7 cellular contexts compared by ENCODE assay signal in genomic region chr12:2891240-2892053, GRCh38. TPM values are rescaled to one million over a fixed set of nuclear protein-coding genes. Genes with fewer than 3 reads are reported as not detected.
DNase-seq lines count a peak whose midpoint lies in the region; ATAC-seq and TF ChIP-seq lines count a peak whose summit lies in the region.

No MANE protein-coding gene starts in this region.

- H3K27ac ChIP-seq in ovary = peak overlapping the region; percentile 30 to 98

- TF ChIP-seq CTCF in GM12875 (IDR thresholded peaks at IDR 0.05; ENCODE audit: borderline replicate concordance, insufficient read depth, low read depth, low read length) (no peak), ovary (IDR thresholded peaks at IDR 0.05) (no peak)

- H3K9me3 ChIP-seq in adipocyte (ENCODE audit: control insufficient read depth, low read length) (no peaks in the 10 kb centered on the region), ovary (no peaks in the 10 kb centered on the region)

- H3K27me3 ChIP-seq in adipocyte (replicated peaks; ENCODE audit: control insufficient read depth, insufficient read depth, low read length) (no peaks in the 10 kb centered on the region), ovary (no peaks in the 10 kb centered on the region)

- intact Hi-C loops in cardiac septum (cut with DNase I) = loop anchor here (5.0 kb wide), 1 partner anchor 66 kb away; the partner anchor contains the start of gene TEAD4
- intact Hi-C loops in ovary (cut with DNase I) = no loop called here

- TF ChIP-seq EP300 in ovary (IDR thresholded peaks at IDR 0.05) = no peak

- peak; percentile 22 for ATAC-seq in HG02759 (IDR thresholded peaks at IDR 0.05; ENCODE audit: unreplicated experiment)

- H3K9ac ChIP-seq in adipocyte (ENCODE audit: low read length) = peak overlapping the region; percentile 92

- H3K36me3 ChIP-seq in adipocyte (ENCODE audit: control insufficient read depth, insufficient read depth, low read length, severe bottlenecking) (no peaks in the 10 kb centered on the region), ovary (no peaks in the 10 kb centered on the region)

- DNase-seq in NCI-H69 (lab: John Stamatoyannopoulos, UW) (peak; percentile 66), adipocyte (ENCODE audit: low read depth) (peak; percentile 76), cardiac septum (ENCODE audit: low spot score) (peak; percentile 82), ovary (peak in 4 of 5 donors; percentile 38 to 73 (median 60)), NOMO-1 treated with dmso at 0.1 percent for 144 hours (lab: John Stamatoyannopoulos, UW; ENCODE audit: unreplicated experiment) (no peak)

- no peak for TF ChIP-seq POLR2A in ovary (IDR thresholded peaks at IDR 0.05)

- WGBS in ovary, 3 donors = 14 to 16% (median 15%) methylated on average over 42 of the region's 42 CpGs

- H3K4me1 ChIP-seq in adipocyte (ENCODE audit: control insufficient read depth, insufficient read depth, low read length) (peaks cover 50% of the 10 kb centered on the region), ovary (ENCODE audit: insufficient read depth) (peaks cover 13% of the 10 kb centered on the region)

- H3K4me3 ChIP-seq in GM12875 (ENCODE audit: low read depth, low read length) (peak overlapping the region; percentile 93), adipocyte (ENCODE audit: low read length) (peak overlapping the region; percentile 91), ovary (peak overlapping the region; percentile 97)

RNA-seq across cellular contexts. Expression of gene TULP3, which starts 0.8 kb away (rescaled TPM):
- total RNA-seq in cardiac septum = 6.2 TPM
- total RNA-seq in ovary = 10 to 100 TPM; 27.3 to 45.6 (median 42.1) TPM
- 10 to 100 TPM; 32.4 to 58.6 TPM for polyA plus RNA-seq in ovary

RNA-seq across cellular contexts. Expression of gene RHNO1, which starts 14.4 kb away (rescaled TPM):
- total RNA-seq in cardiac septum (8.3 TPM), ovary (10 to 100 TPM; 10.1 to 21.9 (median 18.7) TPM)
- polyA plus RNA-seq in ovary = 10 to 100 TPM; 17.3 to 26.1 TPM

RNA-seq across cellular contexts. Expression of gene FOXM1, which starts 14.5 kb away (rescaled TPM):
- total RNA-seq in cardiac septum (0.24 TPM), ovary (1 to 10 TPM in 1 of 7 donors, under 1 TPM in 4, not detected in 2; 0.22 to 2.5 (median 0.36) TPM)
- 1 to 10 TPM in 1 of 2 donors, under 1 TPM in 1; 0.62 to 3.0 TPM for polyA plus RNA-seq in ovary

RNA-seq across cellular contexts. Expression of gene TEX52, which starts 34.6 kb away (rescaled TPM):
- total RNA-seq in cardiac septum (not detected), ovary (not detected)
- polyA plus RNA-seq in ovary = not detected

RNA-seq across cellular contexts. Expression of gene NRIP2, which starts 56.6 kb away (rescaled TPM):
- total RNA-seq in cardiac septum = 2.9 TPM
- total RNA-seq in ovary = 10 to 100 TPM in 3 of 7 donors, 1 to 10 TPM in 3, under 1 TPM in 1; 0.83 to 15.1 (median 6.3) TPM
- polyA plus RNA-seq in ovary = 10 to 100 TPM in 1 of 2 donors, 1 to 10 TPM in 1; 4.9 to 10.3 TPM
